Comparison of ENCODE assay signal across 10 cellular contexts in the genomic region with DNA sequence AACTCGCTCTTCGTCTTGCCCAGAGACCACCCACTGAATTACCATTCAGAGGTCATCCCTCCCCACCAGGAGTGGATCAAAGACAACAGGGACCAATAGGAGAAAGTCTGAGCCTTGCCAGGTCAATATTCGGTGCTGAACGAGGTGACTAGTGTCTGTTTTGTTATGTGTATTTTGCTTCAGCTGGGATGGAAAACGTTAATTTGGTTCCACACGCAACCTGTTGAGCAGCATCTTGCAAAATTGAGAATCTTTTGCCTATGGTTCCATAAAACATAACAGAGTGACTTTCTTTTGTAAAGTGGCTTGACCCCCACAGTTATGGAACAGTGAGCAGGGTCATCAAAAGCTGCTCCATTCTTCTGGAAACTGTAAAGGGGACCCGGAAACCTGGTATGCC.
"Had no signal": no experiment of that assay in that cellular context is flagged by ENCODE, and none has a peak within 500 bp of the region (broad histone marks: within the 10 kb centered on the region; RNA-seq: fewer than 3 reads in every experiment).

No MANE protein-coding gene starts in this region.

- H3K36me3 ChIP-seq: HAP-1 had no signal

- DNase-seq: GM23248, GOT3, H7, H9, HCEC 1CT, HFFc6 had no signal

- H3K27ac ChIP-seq: GM23248 had no signal

- H3K4me1 ChIP-seq: HAP-1 had no signal

- H3K9me3 ChIP-seq: HAP-1 had no signal

- FAIRE-seq: H1, H54 had no signal

- H3K4me3 ChIP-seq: GM23248, GM23338, HAP-1 had no signal
